In the genomic region with DNA sequence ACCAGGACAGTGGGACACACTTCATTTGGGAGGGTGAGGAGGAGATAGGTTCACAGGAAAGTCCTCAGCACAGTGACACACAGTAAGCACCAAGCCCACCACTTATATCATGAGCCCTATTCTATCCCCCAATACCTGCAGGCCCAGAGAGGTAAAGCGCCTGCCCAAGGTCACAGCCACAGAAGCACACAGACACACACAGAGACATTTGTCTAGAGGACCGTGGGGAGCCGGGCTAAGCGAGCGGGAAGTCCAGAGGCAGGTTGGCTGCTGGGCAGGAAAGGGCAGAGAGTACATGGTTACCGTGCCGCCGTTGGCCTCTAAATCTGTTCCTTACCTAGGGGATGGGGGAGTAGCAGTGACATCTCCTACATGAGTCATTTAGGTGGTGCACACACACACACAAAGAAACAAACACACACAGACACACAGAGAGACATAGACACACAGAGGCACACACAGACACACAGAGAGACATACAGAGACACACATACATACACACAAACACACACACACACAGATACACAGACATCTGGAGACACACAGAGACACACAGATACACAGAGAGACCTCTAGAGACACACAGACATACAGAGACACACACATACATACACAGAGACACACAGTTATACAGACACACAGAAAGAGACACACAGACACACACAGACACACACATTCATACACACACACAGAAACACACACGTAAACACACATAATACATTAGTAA, we compare ENCODE assay signal across 1 cellular context.
A peak's percentile ranks its signal among the peaks of the same experiment; 100 is the strongest.
TF ChIP-seq lines count a peak whose summit lies in the region.

No MANE protein-coding gene starts in this region.

TF ChIP-seq in K562, 482 proteins besides CTCF, POLR2A, EP300 and RAD21 (continued from another document and continues in another):
- TF ChIP-seq, protein P1, sequence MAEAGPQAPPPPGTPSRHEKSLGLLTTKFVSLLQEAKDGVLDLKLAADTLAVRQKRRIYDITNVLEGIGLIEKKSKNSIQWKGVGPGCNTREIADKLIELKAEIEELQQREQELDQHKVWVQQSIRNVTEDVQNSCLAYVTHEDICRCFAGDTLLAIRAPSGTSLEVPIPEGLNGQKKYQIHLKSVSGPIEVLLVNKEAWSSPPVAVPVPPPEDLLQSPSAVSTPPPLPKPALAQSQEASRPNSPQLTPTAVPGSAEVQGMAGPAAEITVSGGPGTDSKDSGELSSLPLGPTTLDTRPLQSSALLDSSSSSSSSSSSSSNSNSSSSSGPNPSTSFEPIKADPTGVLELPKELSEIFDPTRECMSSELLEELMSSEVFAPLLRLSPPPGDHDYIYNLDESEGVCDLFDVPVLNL (CRISPR knock-in tag; IDR thresholded peaks at IDR 0.05; ENCODE audit: low read depth) = no peak
- TF ChIP-seq MTA3 (IDR thresholded peaks at IDR 0.05; ENCODE audit: borderline replicate concordance) (no peak), BMI1 (IDR thresholded peaks at IDR 0.05; ENCODE audit: low read length) (no peak), POLR2AphosphoS2 (IDR thresholded peaks at IDR 0.05; ENCODE audit: low read length) (no peak), KLF13 (tag; IDR thresholded peaks at IDR 0.05; ENCODE audit: borderline replicate concordance, low read depth) (no peak), PML (IDR thresholded peaks at IDR 0.05; ENCODE audit: low read length) (no peak), CHD4 (IDR thresholded peaks at IDR 0.05; ENCODE audit: insufficient read depth, insufficient replicate concordance, low read depth, low read length, poor library complexity, severe bottlenecking) (no peak), CREB1 (IDR thresholded peaks at IDR 0.05) (no peak), CREB1 (CRISPR knock-in tag; IDR thresholded peaks at IDR 0.05) (no peak), CEBPB (tag; IDR thresholded peaks at IDR 0.05) (no peak), GTF2E2 (tag; IDR thresholded peaks at IDR 0.05) (no peak), ZNF311 (CRISPR knock-in tag; IDR thresholded peaks at IDR 0.05) (no peak), NCOA1 (IDR thresholded peaks at IDR 0.05; ENCODE audit: low read depth) (no peak), SMARCA4 (IDR thresholded peaks at IDR 0.05) (peak; percentile 66), CSDE1 (IDR thresholded peaks at IDR 0.05) (no peak), TCF7L2 (IDR thresholded peaks at IDR 0.05; ENCODE audit: low read depth, low read length) (no peak), ZNF316 (IDR thresholded peaks at IDR 0.05) (peak; percentile 3; the same call in 1 of the 2 replicates), DPF2 (IDR thresholded peaks at IDR 0.05) (peak; percentile 61; the same call in 1 of the 2 replicates), GATAD2B (IDR thresholded peaks at IDR 0.05; ENCODE audit: borderline replicate concordance) (no peak), PYGO2 (tag; IDR thresholded peaks at IDR 0.05) (no peak), MCM3 (IDR thresholded peaks at IDR 0.05) (no peak), NR2C1 (IDR thresholded peaks at IDR 0.05) (no peak), NR2C1 (tag; IDR thresholded peaks at IDR 0.05) (no peak), HCFC1 (IDR thresholded peaks at IDR 0.05; ENCODE audit: low read depth, low read length) (no peak), KDM4B (IDR thresholded peaks at IDR 0.05; ENCODE audit: borderline replicate concordance in 2 of 2, low read depth in 1 of 2) (no peak), CTBP1 (IDR thresholded peaks at IDR 0.05; ENCODE audit: borderline replicate concordance) (no peak), ZNF133 (CRISPR knock-in tag; IDR thresholded peaks at IDR 0.05) (no peak), ZBTB8A (IDR thresholded peaks at IDR 0.05; ENCODE audit: partially characterized antibody) (no peak), CBX3 (IDR thresholded peaks at IDR 0.05; ENCODE audit: borderline replicate concordance in 1 of 2, low read length in 2 of 2) (no peak)
- TF ChIP-seq, protein P2, sequence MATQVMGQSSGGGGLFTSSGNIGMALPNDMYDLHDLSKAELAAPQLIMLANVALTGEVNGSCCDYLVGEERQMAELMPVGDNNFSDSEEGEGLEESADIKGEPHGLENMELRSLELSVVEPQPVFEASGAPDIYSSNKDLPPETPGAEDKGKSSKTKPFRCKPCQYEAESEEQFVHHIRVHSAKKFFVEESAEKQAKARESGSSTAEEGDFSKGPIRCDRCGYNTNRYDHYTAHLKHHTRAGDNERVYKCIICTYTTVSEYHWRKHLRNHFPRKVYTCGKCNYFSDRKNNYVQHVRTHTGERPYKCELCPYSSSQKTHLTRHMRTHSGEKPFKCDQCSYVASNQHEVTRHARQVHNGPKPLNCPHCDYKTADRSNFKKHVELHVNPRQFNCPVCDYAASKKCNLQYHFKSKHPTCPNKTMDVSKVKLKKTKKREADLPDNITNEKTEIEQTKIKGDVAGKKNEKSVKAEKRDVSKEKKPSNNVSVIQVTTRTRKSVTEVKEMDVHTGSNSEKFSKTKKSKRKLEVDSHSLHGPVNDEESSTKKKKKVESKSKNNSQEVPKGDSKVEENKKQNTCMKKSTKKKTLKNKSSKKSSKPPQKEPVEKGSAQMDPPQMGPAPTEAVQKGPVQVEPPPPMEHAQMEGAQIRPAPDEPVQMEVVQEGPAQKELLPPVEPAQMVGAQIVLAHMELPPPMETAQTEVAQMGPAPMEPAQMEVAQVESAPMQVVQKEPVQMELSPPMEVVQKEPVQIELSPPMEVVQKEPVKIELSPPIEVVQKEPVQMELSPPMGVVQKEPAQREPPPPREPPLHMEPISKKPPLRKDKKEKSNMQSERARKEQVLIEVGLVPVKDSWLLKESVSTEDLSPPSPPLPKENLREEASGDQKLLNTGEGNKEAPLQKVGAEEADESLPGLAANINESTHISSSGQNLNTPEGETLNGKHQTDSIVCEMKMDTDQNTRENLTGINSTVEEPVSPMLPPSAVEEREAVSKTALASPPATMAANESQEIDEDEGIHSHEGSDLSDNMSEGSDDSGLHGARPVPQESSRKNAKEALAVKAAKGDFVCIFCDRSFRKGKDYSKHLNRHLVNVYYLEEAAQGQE (CRISPR knock-in tag; IDR thresholded peaks at IDR 0.05; ENCODE audit: low read depth) = no peak
- TF ChIP-seq, protein P3, sequence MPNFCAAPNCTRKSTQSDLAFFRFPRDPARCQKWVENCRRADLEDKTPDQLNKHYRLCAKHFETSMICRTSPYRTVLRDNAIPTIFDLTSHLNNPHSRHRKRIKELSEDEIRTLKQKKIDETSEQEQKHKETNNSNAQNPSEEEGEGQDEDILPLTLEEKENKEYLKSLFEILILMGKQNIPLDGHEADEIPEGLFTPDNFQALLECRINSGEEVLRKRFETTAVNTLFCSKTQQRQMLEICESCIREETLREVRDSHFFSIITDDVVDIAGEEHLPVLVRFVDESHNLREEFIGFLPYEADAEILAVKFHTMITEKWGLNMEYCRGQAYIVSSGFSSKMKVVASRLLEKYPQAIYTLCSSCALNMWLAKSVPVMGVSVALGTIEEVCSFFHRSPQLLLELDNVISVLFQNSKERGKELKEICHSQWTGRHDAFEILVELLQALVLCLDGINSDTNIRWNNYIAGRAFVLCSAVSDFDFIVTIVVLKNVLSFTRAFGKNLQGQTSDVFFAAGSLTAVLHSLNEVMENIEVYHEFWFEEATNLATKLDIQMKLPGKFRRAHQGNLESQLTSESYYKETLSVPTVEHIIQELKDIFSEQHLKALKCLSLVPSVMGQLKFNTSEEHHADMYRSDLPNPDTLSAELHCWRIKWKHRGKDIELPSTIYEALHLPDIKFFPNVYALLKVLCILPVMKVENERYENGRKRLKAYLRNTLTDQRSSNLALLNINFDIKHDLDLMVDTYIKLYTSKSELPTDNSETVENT (CRISPR knock-in tag; IDR thresholded peaks at IDR 0.05) = no peak
- TF ChIP-seq, protein P4, sequence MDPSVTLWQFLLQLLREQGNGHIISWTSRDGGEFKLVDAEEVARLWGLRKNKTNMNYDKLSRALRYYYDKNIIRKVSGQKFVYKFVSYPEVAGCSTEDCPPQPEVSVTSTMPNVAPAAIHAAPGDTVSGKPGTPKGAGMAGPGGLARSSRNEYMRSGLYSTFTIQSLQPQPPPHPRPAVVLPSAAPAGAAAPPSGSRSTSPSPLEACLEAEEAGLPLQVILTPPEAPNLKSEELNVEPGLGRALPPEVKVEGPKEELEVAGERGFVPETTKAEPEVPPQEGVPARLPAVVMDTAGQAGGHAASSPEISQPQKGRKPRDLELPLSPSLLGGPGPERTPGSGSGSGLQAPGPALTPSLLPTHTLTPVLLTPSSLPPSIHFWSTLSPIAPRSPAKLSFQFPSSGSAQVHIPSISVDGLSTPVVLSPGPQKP (CRISPR knock-in tag; IDR thresholded peaks at IDR 0.05) = no peak
- TF ChIP-seq, protein P5, sequence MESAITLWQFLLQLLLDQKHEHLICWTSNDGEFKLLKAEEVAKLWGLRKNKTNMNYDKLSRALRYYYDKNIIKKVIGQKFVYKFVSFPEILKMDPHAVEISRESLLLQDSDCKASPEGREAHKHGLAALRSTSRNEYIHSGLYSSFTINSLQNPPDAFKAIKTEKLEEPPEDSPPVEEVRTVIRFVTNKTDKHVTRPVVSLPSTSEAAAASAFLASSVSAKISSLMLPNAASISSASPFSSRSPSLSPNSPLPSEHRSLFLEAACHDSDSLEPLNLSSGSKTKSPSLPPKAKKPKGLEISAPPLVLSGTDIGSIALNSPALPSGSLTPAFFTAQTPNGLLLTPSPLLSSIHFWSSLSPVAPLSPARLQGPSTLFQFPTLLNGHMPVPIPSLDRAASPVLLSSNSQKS (CRISPR knock-in tag; IDR thresholded peaks at IDR 0.05) = no peak
- TF ChIP-seq, protein P6, sequence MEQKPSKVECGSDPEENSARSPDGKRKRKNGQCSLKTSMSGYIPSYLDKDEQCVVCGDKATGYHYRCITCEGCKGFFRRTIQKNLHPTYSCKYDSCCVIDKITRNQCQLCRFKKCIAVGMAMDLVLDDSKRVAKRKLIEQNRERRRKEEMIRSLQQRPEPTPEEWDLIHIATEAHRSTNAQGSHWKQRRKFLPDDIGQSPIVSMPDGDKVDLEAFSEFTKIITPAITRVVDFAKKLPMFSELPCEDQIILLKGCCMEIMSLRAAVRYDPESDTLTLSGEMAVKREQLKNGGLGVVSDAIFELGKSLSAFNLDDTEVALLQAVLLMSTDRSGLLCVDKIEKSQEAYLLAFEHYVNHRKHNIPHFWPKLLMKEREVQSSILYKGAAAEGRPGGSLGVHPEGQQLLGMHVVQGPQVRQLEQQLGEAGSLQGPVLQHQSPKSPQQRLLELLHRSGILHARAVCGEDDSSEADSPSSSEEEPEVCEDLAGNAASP (IDR thresholded peaks at IDR 0.05) = no peak
- TF ChIP-seq, protein P7, sequence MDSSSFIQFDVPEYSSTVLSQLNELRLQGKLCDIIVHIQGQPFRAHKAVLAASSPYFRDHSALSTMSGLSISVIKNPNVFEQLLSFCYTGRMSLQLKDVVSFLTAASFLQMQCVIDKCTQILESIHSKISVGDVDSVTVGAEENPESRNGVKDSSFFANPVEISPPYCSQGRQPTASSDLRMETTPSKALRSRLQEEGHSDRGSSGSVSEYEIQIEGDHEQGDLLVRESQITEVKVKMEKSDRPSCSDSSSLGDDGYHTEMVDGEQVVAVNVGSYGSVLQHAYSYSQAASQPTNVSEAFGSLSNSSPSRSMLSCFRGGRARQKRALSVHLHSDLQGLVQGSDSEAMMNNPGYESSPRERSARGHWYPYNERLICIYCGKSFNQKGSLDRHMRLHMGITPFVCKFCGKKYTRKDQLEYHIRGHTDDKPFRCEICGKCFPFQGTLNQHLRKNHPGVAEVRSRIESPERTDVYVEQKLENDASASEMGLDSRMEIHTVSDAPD (CRISPR knock-in tag; IDR thresholded peaks at IDR 0.05) = no peak
- TF ChIP-seq, protein P8, sequence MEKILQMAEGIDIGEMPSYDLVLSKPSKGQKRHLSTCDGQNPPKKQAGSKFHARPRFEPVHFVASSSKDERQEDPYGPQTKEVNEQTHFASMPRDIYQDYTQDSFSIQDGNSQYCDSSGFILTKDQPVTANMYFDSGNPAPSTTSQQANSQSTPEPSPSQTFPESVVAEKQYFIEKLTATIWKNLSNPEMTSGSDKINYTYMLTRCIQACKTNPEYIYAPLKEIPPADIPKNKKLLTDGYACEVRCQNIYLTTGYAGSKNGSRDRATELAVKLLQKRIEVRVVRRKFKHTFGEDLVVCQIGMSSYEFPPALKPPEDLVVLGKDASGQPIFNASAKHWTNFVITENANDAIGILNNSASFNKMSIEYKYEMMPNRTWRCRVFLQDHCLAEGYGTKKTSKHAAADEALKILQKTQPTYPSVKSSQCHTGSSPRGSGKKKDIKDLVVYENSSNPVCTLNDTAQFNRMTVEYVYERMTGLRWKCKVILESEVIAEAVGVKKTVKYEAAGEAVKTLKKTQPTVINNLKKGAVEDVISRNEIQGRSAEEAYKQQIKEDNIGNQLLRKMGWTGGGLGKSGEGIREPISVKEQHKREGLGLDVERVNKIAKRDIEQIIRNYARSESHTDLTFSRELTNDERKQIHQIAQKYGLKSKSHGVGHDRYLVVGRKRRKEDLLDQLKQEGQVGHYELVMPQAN (IDR thresholded peaks at IDR 0.05; ENCODE audit: borderline replicate concordance) = peak; percentile 56
- TF ChIP-seq, protein P9, sequence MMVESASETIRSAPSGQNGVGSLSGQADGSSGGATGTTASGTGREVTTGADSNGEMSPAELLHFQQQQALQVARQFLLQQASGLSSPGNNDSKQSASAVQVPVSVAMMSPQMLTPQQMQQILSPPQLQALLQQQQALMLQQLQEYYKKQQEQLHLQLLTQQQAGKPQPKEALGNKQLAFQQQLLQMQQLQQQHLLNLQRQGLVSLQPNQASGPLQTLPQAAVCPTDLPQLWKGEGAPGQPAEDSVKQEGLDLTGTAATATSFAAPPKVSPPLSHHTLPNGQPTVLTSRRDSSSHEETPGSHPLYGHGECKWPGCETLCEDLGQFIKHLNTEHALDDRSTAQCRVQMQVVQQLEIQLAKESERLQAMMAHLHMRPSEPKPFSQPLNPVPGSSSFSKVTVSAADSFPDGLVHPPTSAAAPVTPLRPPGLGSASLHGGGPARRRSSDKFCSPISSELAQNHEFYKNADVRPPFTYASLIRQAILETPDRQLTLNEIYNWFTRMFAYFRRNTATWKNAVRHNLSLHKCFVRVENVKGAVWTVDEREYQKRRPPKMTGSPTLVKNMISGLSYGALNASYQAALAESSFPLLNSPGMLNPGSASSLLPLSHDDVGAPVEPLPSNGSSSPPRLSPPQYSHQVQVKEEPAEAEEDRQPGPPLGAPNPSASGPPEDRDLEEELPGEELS (CRISPR knock-in tag; IDR thresholded peaks at IDR 0.05; ENCODE audit: borderline replicate concordance) = no peak
- TF ChIP-seq, protein P10, sequence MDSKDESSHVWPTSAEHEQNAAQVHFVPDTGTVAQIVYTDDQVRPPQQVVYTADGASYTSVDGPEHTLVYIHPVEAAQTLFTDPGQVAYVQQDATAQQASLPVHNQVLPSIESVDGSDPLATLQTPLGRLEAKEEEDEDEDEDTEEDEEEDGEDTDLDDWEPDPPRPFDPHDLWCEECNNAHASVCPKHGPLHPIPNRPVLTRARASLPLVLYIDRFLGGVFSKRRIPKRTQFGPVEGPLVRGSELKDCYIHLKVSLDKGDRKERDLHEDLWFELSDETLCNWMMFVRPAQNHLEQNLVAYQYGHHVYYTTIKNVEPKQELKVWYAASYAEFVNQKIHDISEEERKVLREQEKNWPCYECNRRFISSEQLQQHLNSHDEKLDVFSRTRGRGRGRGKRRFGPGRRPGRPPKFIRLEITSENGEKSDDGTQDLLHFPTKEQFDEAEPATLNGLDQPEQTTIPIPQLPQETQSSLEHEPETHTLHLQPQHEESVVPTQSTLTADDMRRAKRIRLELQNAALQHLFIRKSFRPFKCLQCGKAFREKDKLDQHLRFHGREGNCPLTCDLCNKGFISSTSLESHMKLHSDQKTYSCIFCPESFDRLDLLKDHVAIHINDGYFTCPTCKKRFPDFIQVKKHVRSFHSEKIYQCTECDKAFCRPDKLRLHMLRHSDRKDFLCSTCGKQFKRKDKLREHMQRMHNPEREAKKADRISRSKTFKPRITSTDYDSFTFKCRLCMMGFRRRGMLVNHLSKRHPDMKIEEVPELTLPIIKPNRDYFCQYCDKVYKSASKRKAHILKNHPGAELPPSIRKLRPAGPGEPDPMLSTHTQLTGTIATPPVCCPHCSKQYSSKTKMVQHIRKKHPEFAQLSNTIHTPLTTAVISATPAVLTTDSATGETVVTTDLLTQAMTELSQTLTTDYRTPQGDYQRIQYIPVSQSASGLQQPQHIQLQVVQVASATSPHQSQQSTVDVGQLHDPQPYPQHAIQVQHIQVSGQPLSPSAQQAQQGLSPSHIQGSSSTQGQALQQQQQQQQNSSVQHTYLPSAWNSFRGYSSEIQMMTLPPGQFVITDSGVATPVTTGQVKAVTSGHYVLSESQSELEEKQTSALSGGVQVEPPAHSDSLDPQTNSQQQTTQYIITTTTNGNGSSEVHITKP (IDR thresholded peaks at IDR 0.05; ENCODE audit: partially characterized antibody) = no peak
